ENCODE assay signal across 24 cellular contexts in the genomic region with DNA sequence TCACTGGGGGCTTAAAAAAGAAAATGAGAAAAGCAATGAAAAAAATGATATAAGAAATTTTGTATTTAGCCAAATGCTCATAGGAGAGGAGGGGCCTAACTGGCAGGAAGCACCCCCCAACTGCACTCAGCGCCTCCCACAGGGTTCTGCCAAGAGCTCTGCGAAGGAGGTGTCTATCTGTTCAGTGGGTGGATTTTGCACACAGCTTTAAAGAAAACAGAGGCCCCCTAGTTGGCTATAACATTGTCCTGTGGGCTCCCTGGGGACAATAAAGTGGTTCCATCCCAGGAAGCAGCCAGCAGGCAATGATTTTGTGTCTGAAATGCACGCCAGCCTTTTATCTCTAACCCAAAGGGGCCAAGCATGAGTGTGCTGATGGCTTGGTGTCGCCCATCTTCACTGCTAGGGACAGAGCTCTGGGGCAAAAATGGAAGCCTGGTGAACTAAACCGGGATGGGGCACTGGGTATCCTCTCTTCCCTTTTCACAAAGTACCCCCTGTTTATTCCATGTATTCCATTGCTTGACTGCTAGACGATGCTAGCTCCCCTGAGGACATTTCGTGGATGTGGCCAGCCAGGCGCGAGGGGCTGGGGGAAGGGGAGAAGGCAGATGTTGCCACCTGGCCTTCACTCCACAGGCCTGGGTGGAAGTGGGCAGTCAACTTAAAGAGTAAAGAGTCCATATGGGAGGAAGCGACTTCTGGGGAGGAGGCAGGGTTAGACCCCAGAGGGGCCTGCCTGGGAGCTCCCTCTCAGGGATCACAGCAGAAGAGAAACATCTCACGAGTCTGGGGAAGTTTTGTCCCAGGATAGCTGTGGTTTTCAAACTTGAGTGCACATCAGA.
DNase-seq lines count a peak whose midpoint lies in the region; ATAC-seq and TF ChIP-seq lines count a peak whose summit lies in the region.
"Had no signal": no experiment of that assay in that cellular context is flagged by ENCODE, and none has a peak within 500 bp of the region (broad histone marks: within the 10 kb centered on the region; RNA-seq: fewer than 3 reads in every experiment).

No MANE protein-coding gene starts in this region.

- no peak overlapping the region for H3K4me3 ChIP-seq in MG63
- H3K4me3 ChIP-seq: A549, dorsolateral prefrontal cortex, psoas muscle, SJSA1, transverse colon had no signal

- no peak overlapping the region for H3K27ac Mint-ChIP-seq in activated CD8-positive, alpha-beta T cell treated with anti-CD3 and anti-CD28 coated beads, Interleukin-2, amount 10 ng/mL, durations not matched to agents 7 days and 5 days
- H3K27ac Mint-ChIP-seq in activated CD8-positive, alpha-beta T cell treated with anti-CD3 and anti-CD28 coated beads for 36 hours: no peak overlapping the region
- H3K27ac Mint-ChIP-seq in type B pancreatic cell: no peak overlapping the region
- H3K27ac Mint-ChIP-seq: activated naive CD4-positive, alpha-beta T cell treated with anti-CD3 and anti-CD28 coated beads for 36 hours; activated T-cell treated with anti-CD3 and anti-CD28 coated beads, Interleukin-2, amount 50 U/mL, for 24 hours; CD4-positive, CD25-positive, alpha-beta regulatory T cell; natural killer cell treated with Interleukin-12 subunit alpha and Interleukin-12 subunit beta and Interleukin-15 and Interleukin-18, amount 100 ng/mL, for 72 hours; stimulated activated naive CD8-positive, alpha-beta T cell treated with anti-CD3 and anti-CD28 coated beads, Interleukin-15, Interleukin-2, amounts not matched to agents 100 ng/mL and 50 ng/mL, for 24 hours had no signal

- H3K4me3 Mint-ChIP-seq in activated CD8-positive, alpha-beta T cell treated with anti-CD3 and anti-CD28 coated beads, Interleukin-2, amount 10 ng/mL, durations not matched to agents 7 days and 5 days: no peak overlapping the region
- H3K4me3 Mint-ChIP-seq in activated CD8-positive, alpha-beta T cell treated with anti-CD3 and anti-CD28 coated beads for 36 hours: no peak overlapping the region
- no peak overlapping the region for H3K4me3 Mint-ChIP-seq in type B pancreatic cell
- H3K4me3 Mint-ChIP-seq: activated naive CD4-positive, alpha-beta T cell treated with anti-CD3 and anti-CD28 coated beads for 36 hours; activated T-cell treated with anti-CD3 and anti-CD28 coated beads, Interleukin-2, amount 50 U/mL, for 24 hours; CD4-positive, CD25-positive, alpha-beta regulatory T cell; natural killer cell treated with Interleukin-12 subunit alpha and Interleukin-12 subunit beta and Interleukin-15 and Interleukin-18, amount 100 ng/mL, for 72 hours; stimulated activated naive CD8-positive, alpha-beta T cell treated with anti-CD3 and anti-CD28 coated beads, Interleukin-15, Interleukin-2, amounts not matched to agents 100 ng/mL and 50 ng/mL, for 24 hours had no signal

- TF ChIP-seq CTCF in activated CD8-positive, alpha-beta T cell treated with anti-CD3 and anti-CD28 coated beads for 36 hours (IDR thresholded peaks at IDR 0.05): no peak
- no peak for TF ChIP-seq CTCF in type B pancreatic cell (conservative IDR thresholded peaks at IDR 0.05)

- peak; percentile 11 for DNase-seq in activated CD8-positive, alpha-beta T cell treated with anti-CD3 and anti-CD28 coated beads, Interleukin-2, amount 10 ng/mL, durations not matched to agents 7 days and 5 days
- no peak for DNase-seq in activated CD8-positive, alpha-beta T cell treated with anti-CD3 and anti-CD28 coated beads for 36 hours
- DNase-seq in MG63 (peak; percentile 53), islet precursor cell (peak; percentile 29), type B pancreatic cell (ENCODE audit: extremely low spot score, unreplicated experiment) (peak; percentile 55), SIG-M5 treated with dmso at 0.1 percent for 504 hours (lab: John Stamatoyannopoulos, UW; ENCODE audit: unreplicated experiment) (no peak), NCI-H2081 treated with DMSO at 0.1 percent for 48 hours (lab: John Stamatoyannopoulos, UW) (no peak)
- DNase-seq: activated CD4-positive, alpha-beta T cell treated with anti-CD3 and anti-CD28 coated beads, Interleukin-2, amount 50 U/mL, for 4 hours; activated naive CD4-positive, alpha-beta T cell treated with anti-CD3 and anti-CD28 coated beads for 36 hours; activated T-cell treated with anti-CD3 and anti-CD28 coated beads, Interleukin-2, amount 50 U/mL, for 24 hours; CD4-positive, CD25-positive, alpha-beta regulatory T cell; DMS153; NCI-H2227 treated with DMSO at 0.1 percent for 48 hours; psoas muscle; small intestine; stimulated activated CD4-positive, alpha-beta T cell treated with anti-CD3 and anti-CD28 coated beads, Interleukin-2, amount 100 ng/mL, for 48 hours; T-helper 2 cell; transverse colon had no signal

- CTCF ChIA-PET in activated CD8-positive, alpha-beta T cell treated with anti-CD3 and anti-CD28 coated beads, Interleukin-2, amount 10 ng/mL, durations not matched to agents 7 days and 5 days (lab: Charles Lee): interaction anchor here (1.8 kb wide), 1 partner anchor 18 kb away, joined by 9 read pairs; no protein-coding TSS in a partner anchor
- CTCF ChIA-PET in activated CD8-positive, alpha-beta T cell treated with anti-CD3 and anti-CD28 coated beads for 36 hours (lab: Charles Lee): interaction anchor here (1.9 kb wide), 1 partner anchor 18 kb away, joined by 8 read pairs; no protein-coding TSS in a partner anchor

- POLR2A ChIA-PET in activated CD8-positive, alpha-beta T cell treated with anti-CD3 and anti-CD28 coated beads, Interleukin-2, amount 10 ng/mL, durations not matched to agents 7 days and 5 days (lab: Charles Lee): no interaction called here
- POLR2A ChIA-PET in activated CD8-positive, alpha-beta T cell treated with anti-CD3 and anti-CD28 coated beads for 36 hours (lab: Charles Lee): no interaction called here

- no peaks in the 10 kb centered on the region for H3K27me3 Mint-ChIP-seq in activated CD8-positive, alpha-beta T cell treated with anti-CD3 and anti-CD28 coated beads, Interleukin-2, amount 10 ng/mL, durations not matched to agents 7 days and 5 days (ENCODE audit: low read depth)
- H3K27me3 Mint-ChIP-seq in activated CD8-positive, alpha-beta T cell treated with anti-CD3 and anti-CD28 coated beads for 36 hours: peaks cover 1% of the 10 kb centered on the region
- no peaks in the 10 kb centered on the region for H3K27me3 Mint-ChIP-seq in type B pancreatic cell
- H3K27me3 Mint-ChIP-seq: stimulated activated naive CD8-positive, alpha-beta T cell treated with anti-CD3 and anti-CD28 coated beads, Interleukin-15, Interleukin-2, amounts not matched to agents 100 ng/mL and 50 ng/mL, for 24 hours had no signal

- intact Hi-C loops in activated CD8-positive, alpha-beta T cell treated with anti-CD3 and anti-CD28 coated beads for 36 hours (cut with micrococcal nuclease): no loop called here

- H3K27me3 ChIP-seq in MG63: no peaks in the 10 kb centered on the region
- H3K27me3 ChIP-seq: dorsolateral prefrontal cortex, SJSA1, transverse colon had no signal

- no peak for ATAC-seq in activated CD8-positive, alpha-beta T cell treated with anti-CD3 and anti-CD28 coated beads, Interleukin-2, amount 10 ng/mL, durations not matched to agents 7 days and 5 days
- ATAC-seq in activated CD8-positive, alpha-beta T cell treated with anti-CD3 and anti-CD28 coated beads for 36 hours: no peak
- ATAC-seq in GM18873 (IDR thresholded peaks at IDR 0.05; ENCODE audit: low FRiP score, unreplicated experiment): no peak
- ATAC-seq: A549; natural killer cell treated with Interleukin-12 subunit alpha and Interleukin-12 subunit beta and Interleukin-15 and Interleukin-18, amount 100 ng/mL, for 72 hours; psoas muscle had no signal

- H3K36me3 Mint-ChIP-seq in activated CD8-positive, alpha-beta T cell treated with anti-CD3 and anti-CD28 coated beads, Interleukin-2, amount 10 ng/mL, durations not matched to agents 7 days and 5 days (ENCODE audit: low read depth): no peaks in the 10 kb centered on the region
- no peaks in the 10 kb centered on the region for H3K36me3 Mint-ChIP-seq in activated CD8-positive, alpha-beta T cell treated with anti-CD3 and anti-CD28 coated beads for 36 hours (ENCODE audit: low read depth)
- H3K36me3 Mint-ChIP-seq in type B pancreatic cell: no peaks in the 10 kb centered on the region
- H3K36me3 Mint-ChIP-seq: CD4-positive, CD25-positive, alpha-beta regulatory T cell; natural killer cell treated with Interleukin-12 subunit alpha and Interleukin-12 subunit beta and Interleukin-15 and Interleukin-18, amount 100 ng/mL, for 72 hours had no signal

- H3K36me3 ChIP-seq in MG63: no peaks in the 10 kb centered on the region
- H3K36me3 ChIP-seq: SJSA1, transverse colon had no signal

- no peaks in the 10 kb centered on the region for H3K4me1 Mint-ChIP-seq in activated CD8-positive, alpha-beta T cell treated with anti-CD3 and anti-CD28 coated beads, Interleukin-2, amount 10 ng/mL, durations not matched to agents 7 days and 5 days (ENCODE audit: low read depth)
- H3K4me1 Mint-ChIP-seq in activated CD8-positive, alpha-beta T cell treated with anti-CD3 and anti-CD28 coated beads for 36 hours (ENCODE audit: low read depth): no peaks in the 10 kb centered on the region
- H3K4me1 Mint-ChIP-seq in type B pancreatic cell (ENCODE audit: unreplicated experiment): peaks cover 29% of the 10 kb centered on the region
- H3K4me1 Mint-ChIP-seq: CD4-positive, CD25-positive, alpha-beta regulatory T cell had no signal

- H3K9me3 ChIP-seq in MG63: no peaks in the 10 kb centered on the region
- H3K9me3 ChIP-seq: A549, psoas muscle, SJSA1, transverse colon had no signal

- no peaks in the 10 kb centered on the region for H3K9me3 Mint-ChIP-seq in activated CD8-positive, alpha-beta T cell treated with anti-CD3 and anti-CD28 coated beads, Interleukin-2, amount 10 ng/mL, durations not matched to agents 7 days and 5 days (ENCODE audit: insufficient read depth)
- H3K9me3 Mint-ChIP-seq in activated CD8-positive, alpha-beta T cell treated with anti-CD3 and anti-CD28 coated beads for 36 hours: no peaks in the 10 kb centered on the region
- no peaks in the 10 kb centered on the region for H3K9me3 Mint-ChIP-seq in type B pancreatic cell
- H3K9me3 Mint-ChIP-seq: activated naive CD4-positive, alpha-beta T cell treated with anti-CD3 and anti-CD28 coated beads for 36 hours; activated T-cell treated with anti-CD3 and anti-CD28 coated beads, Interleukin-2, amount 50 U/mL, for 24 hours; natural killer cell treated with Interleukin-12 subunit alpha and Interleukin-12 subunit beta and Interleukin-15 and Interleukin-18, amount 100 ng/mL, for 72 hours; stimulated activated naive CD8-positive, alpha-beta T cell treated with anti-CD3 and anti-CD28 coated beads, Interleukin-15, Interleukin-2, amounts not matched to agents 100 ng/mL and 50 ng/mL, for 24 hours had no signal

Comparison
In these comparisons a context has a peak if more than half of its experiments do, and no peak if none do; other contexts are left out.
1. DNase-seq: peak in activated CD8-positive, alpha-beta T cell treated with anti-CD3 and anti-CD28 coated beads, Interleukin-2, amount 10 ng/mL, durations not matched to agents 7 days and 5 days (single experiment), MG63 (single experiment), islet precursor cell (single experiment) and type B pancreatic cell (single experiment); none in activated CD8-positive, alpha-beta T cell treated with anti-CD3 and anti-CD28 coated beads for 36 hours (single experiment), SIG-M5 treated with dmso at 0.1 percent for 504 hours (single experiment) and NCI-H2081 treated with DMSO at 0.1 percent for 48 hours (single experiment).